8 cellular contexts compared by ENCODE assay signal in the genomic region with DNA sequence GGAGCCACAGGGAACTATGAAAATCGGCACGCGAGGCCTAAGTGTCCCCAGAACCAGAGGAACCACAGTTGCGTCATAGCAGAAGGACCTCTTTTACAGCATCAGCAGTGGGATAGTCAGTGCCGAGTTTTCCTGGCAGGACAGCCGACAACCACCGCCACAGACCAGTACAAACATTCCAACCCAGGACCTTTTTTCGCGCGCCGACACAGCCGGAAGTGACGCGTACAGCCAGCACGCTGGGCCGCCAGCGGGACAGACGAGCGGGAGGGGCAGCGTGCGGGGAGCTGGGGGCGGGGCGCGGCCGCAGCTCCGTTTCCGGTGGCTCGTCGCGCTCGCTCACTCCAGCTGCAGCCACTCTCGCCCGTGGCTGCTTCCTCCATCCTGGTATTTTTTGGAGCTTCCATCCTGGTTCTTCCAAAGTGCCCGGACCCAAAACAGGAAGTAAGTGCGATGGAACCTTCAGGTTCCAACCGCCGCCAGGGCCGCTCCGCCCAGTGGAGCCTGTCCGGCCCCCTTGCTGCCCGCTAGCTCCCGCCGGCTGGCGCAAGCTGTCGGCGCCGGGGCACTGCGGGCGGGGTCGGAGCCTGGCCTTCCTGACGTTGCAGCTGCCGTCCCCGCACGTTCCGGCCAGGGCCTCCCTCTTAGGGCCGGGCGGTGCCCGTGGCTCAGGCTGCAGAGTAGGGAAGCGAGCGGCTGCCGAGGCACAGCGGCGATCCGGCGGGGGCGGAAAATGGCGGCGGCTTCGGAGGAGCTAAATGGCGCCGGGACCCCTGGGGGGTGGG. TPM values are rescaled to one million over a fixed set of nuclear protein-coding genes. Genes with fewer than 3 reads are reported as not detected.
DNase-seq lines count a peak whose midpoint lies in the region; ATAC-seq lines count a peak whose summit lies in the region.

Gene DMTF1, plus strand, starts transcription at position 342 of the 785 bp plus-strand sequence. CDS start 12,489 bp downstream, outside the sequence.

- H3K4me3 ChIP-seq in BLaER1 = peak within 1 kb of the TSS; percentile 94

- H3K4me1 Mint-ChIP-seq in activated CD4-positive, alpha-beta T cell treated with anti-CD3 and anti-CD28 coated beads, Interleukin-2, amount 10 ng/mL, durations not matched to agents 7 days and 5 days = peaks cover 46% of the 10 kb centered on the region

- no peaks in the 10 kb centered on the region for H3K9me3 Mint-ChIP-seq in activated CD4-positive, alpha-beta T cell treated with anti-CD3 and anti-CD28 coated beads, Interleukin-2, amount 10 ng/mL, durations not matched to agents 7 days and 5 days

- no peaks in the 10 kb centered on the region for H3K27me3 ChIP-seq in BLaER1

- peaks cover 42% of the 10 kb centered on the region for H4K20me1 ChIP-seq in BLaER1

- H3K9ac ChIP-seq in BLaER1 = peak within 1 kb of the TSS; percentile 98

- H3K27ac ChIP-seq in BLaER1 = peak within 1 kb of the TSS; percentile 98

- CTCF ChIA-PET in activated CD4-positive, alpha-beta T cell treated with anti-CD3 and anti-CD28 coated beads, Interleukin-2, amount 10 ng/mL, durations not matched to agents 7 days and 5 days (lab: Charles Lee) = interaction anchor here (0.7 to 1.8 kb wide), 10 partner anchors 10 to 224 kb away, joined by 3 to 8 read pairs (median 4); partner anchors contain the start of gene TMEM243

- POLR2A ChIA-PET in activated CD4-positive, alpha-beta T cell treated with anti-CD3 and anti-CD28 coated beads, Interleukin-2, amount 10 ng/mL, durations not matched to agents 7 days and 5 days (lab: Charles Lee) = interaction anchor here (0.6 to 2.1 kb wide), 4 partner anchors 28 to 531 kb away, joined by 3 to 12 read pairs (median 4); partner anchors contain the start of gene TMEM243

- H3K9me3 ChIP-seq in BLaER1 = no peaks in the 10 kb centered on the region

- H3K36me3 ChIP-seq in BLaER1 = 0 out of 2 replicates have a peak, but pooled peaks cover 3% of the 10 kb centered on the region

- H3K4me1 ChIP-seq in BLaER1 = peaks cover 49% of the 10 kb centered on the region

- DNase-seq in NCI-H69 (lab: John Stamatoyannopoulos, UW) = peak; percentile 98
- peak; percentile 88 for DNase-seq in activated CD4-positive, alpha-beta T cell treated with anti-CD3 and anti-CD28 coated beads, Interleukin-2, amount 10 ng/mL, durations not matched to agents 7 days and 5 days
- peak; percentile 75 for DNase-seq in cortex of kidney (lab: John Stamatoyannopoulos, UW)
- peak; percentile 98 for DNase-seq in left kidney (ENCODE audit: low read depth, low spot score)
- peak; percentile 88 to 90 for DNase-seq in stimulated activated CD4-positive, alpha-beta T cell treated with anti-CD3 and anti-CD28 coated beads, Interleukin-2, amount 100 ng/mL, for 24 hours

- peak within 1 kb of the TSS; percentile 86 for H3K4me3 Mint-ChIP-seq in activated CD4-positive, alpha-beta T cell treated with anti-CD3 and anti-CD28 coated beads, Interleukin-2, amount 10 ng/mL, durations not matched to agents 7 days and 5 days

- H3K27me3 Mint-ChIP-seq in activated CD4-positive, alpha-beta T cell treated with anti-CD3 and anti-CD28 coated beads, Interleukin-2, amount 10 ng/mL, durations not matched to agents 7 days and 5 days = no peaks in the 10 kb centered on the region

- H3K4me2 ChIP-seq in BLaER1 = peak within 1 kb of the TSS; percentile 91

- peaks cover 22% of the 10 kb centered on the region for H3K36me3 Mint-ChIP-seq in activated CD4-positive, alpha-beta T cell treated with anti-CD3 and anti-CD28 coated beads, Interleukin-2, amount 10 ng/mL, durations not matched to agents 7 days and 5 days (ENCODE audit: low read depth)

- ATAC-seq in GM19328 (IDR thresholded peaks at IDR 0.05; ENCODE audit: unreplicated experiment) (peak; percentile 85), HG03520 (IDR thresholded peaks at IDR 0.05; ENCODE audit: unreplicated experiment) (peak; percentile 84)

- peak within 1 kb of the TSS; percentile 95 for H3K27ac Mint-ChIP-seq in activated CD4-positive, alpha-beta T cell treated with anti-CD3 and anti-CD28 coated beads, Interleukin-2, amount 10 ng/mL, durations not matched to agents 7 days and 5 days

RNA-seq across cellular contexts. Expression of gene DMTF1, which starts in this region (rescaled TPM):
- 100 to 1,000 TPM; 102 to 111 TPM for total RNA-seq in activated CD4-positive, alpha-beta T cell treated with anti-CD3 and anti-CD28 coated beads, Interleukin-2, amount 10 ng/mL, durations not matched to agents 7 days and 5 days

Comparison
In these comparisons a context has a peak if more than half of its experiments do, and no peak if none do; other contexts are left out.
1. Peak in every context shown above with its lines: DNase-seq, ATAC-seq, H3K4me3 ChIP-seq and H3K27ac ChIP-seq.